ENCODE assay signal across 19 cellular contexts in the genomic region with DNA sequence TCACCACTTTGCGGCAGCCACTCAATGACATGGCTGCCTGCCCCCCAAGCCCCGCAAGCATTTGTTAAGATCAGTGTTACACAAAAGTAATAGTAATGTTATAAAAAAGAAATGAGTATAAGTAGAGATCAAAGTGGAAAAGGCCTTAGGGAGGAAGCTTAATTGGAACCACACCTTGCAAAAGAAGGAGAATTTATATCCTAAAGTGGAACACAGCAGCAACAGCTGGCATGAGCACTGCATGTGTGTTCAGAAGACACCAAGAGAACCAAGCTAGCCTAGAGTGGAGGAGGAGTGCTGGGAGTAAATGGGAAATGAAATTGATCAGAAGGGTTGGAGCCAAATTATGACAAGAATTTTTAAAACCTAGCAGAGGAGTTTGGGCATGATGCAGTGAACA.
"Had no signal": no experiment of that assay in that cellular context is flagged by ENCODE, and none has a peak within 500 bp of the region (broad histone marks: within the 10 kb centered on the region; RNA-seq: fewer than 3 reads in every experiment).

No MANE protein-coding gene starts in this region.

- H3K27ac ChIP-seq: adrenal gland, ovary, thyroid gland, vagina, WERI-Rb-1 had no signal

- H3K27me3 Mint-ChIP-seq: activated CD8-positive, alpha-beta T cell treated with anti-CD3 and anti-CD28 coated beads for 36 hours; stimulated activated naive CD8-positive, alpha-beta T cell treated with anti-CD3 and anti-CD28 coated beads, Interleukin-15, Interleukin-2, amounts not matched to agents 100 ng/mL and 50 ng/mL, for 24 hours had no signal

- H3K9me3 Mint-ChIP-seq: activated CD8-positive, alpha-beta T cell treated with anti-CD3 and anti-CD28 coated beads for 36 hours; activated T-helper 1 cell treated with anti-CD3 and anti-CD28 coated beads, Interleukin-12 subunit alpha, Interleukin-12 subunit beta, Interleukin-2, Interleukin-4 antibody, amounts not matched to agents 30 ng/mL and 10 ng/mL and 1 ng/mL, durations not matched to agents 14 hours and 24 hours and 36 hours; stimulated activated naive CD8-positive, alpha-beta T cell treated with anti-CD3 and anti-CD28 coated beads, Interleukin-15, Interleukin-2, amounts not matched to agents 100 ng/mL and 50 ng/mL, for 24 hours had no signal

- H3K9me3 ChIP-seq: adrenal gland, ovary, thyroid gland, vagina had no signal

- H3K4me3 ChIP-seq: adrenal gland, ovary, thyroid gland, vagina had no signal

- H3K27ac Mint-ChIP-seq: activated T-helper 1 cell treated with anti-CD3 and anti-CD28 coated beads, Interleukin-12 subunit alpha, Interleukin-12 subunit beta, Interleukin-2, Interleukin-4 antibody, amounts not matched to agents 30 ng/mL and 10 ng/mL and 1 ng/mL, durations not matched to agents 14 hours and 24 hours and 36 hours had no signal

- DNase-seq: activated CD4-positive, alpha-beta T cell treated with anti-CD3 and anti-CD28 coated beads for 4 hours; activated CD8-positive, alpha-beta memory T cell treated with anti-CD3 and anti-CD28 coated beads, Interleukin-2, amount 50 U/mL, for 4 hours; activated CD8-positive, alpha-beta T cell treated with anti-CD3 and anti-CD28 coated beads for 36 hours; activated naive CD4-positive, alpha-beta T cell; adrenal gland; central memory CD4-positive, alpha-beta T cell; cortex of kidney; effector memory CD4-positive, alpha-beta T cell; head of caudate nucleus; left colon; ovary; stimulated activated CD4-positive, alpha-beta T cell treated with anti-CD3 and anti-CD28 coated beads, Interleukin-4, amount 100 ng/mL, for 1 hour; stimulated activated CD8-positive, alpha-beta memory T cell treated with anti-CD3 and anti-CD28 coated beads, Interleukin-4, amount 100 ng/mL, for 48 hours; T-helper 9 cell; thyroid gland; WERI-Rb-1 had no signal

- H3K36me3 ChIP-seq: adrenal gland, ovary, thyroid gland, vagina, WERI-Rb-1 had no signal

- H3K4me3 Mint-ChIP-seq: activated CD8-positive, alpha-beta T cell treated with anti-CD3 and anti-CD28 coated beads for 36 hours; activated T-helper 1 cell treated with anti-CD3 and anti-CD28 coated beads, Interleukin-12 subunit alpha, Interleukin-12 subunit beta, Interleukin-2, Interleukin-4 antibody, amounts not matched to agents 30 ng/mL and 10 ng/mL and 1 ng/mL, durations not matched to agents 14 hours and 24 hours and 36 hours; stimulated activated naive CD8-positive, alpha-beta T cell treated with anti-CD3 and anti-CD28 coated beads, Interleukin-15, Interleukin-2, amounts not matched to agents 100 ng/mL and 50 ng/mL, for 24 hours had no signal

- ATAC-seq: activated CD8-positive, alpha-beta T cell treated with anti-CD3 and anti-CD28 coated beads for 36 hours had no signal

- H3K27me3 ChIP-seq: adrenal gland, ovary, thyroid gland, vagina had no signal
